ENCODE assay signal across 11 cellular contexts in genomic region chr4:128134925-128135324, GRCh38.
"Had no signal": no experiment of that assay in that cellular context is flagged by ENCODE, and none has a peak within 500 bp of the region (broad histone marks: within the 10 kb centered on the region; RNA-seq: fewer than 3 reads in every experiment).

No MANE protein-coding gene starts in this region.

- FAIRE-seq: H1, H54 had no signal

- ATAC-seq: GM23338, HCT116 had no signal

- H3K9me3 ChIP-seq: HAP-1 had no signal

- H3K27ac ChIP-seq: GM23248 had no signal

- DNase-seq: GM23248, GOT3, H7, H9, HCEC 1CT, HFFc6 had no signal

- H3K4me3 ChIP-seq: GM23248, GM23338, HAP-1 had no signal

- H3K4me2 ChIP-seq: GM23338 had no signal
